Comparison of ENCODE assay signal across 21 cellular contexts in genomic region chr9:33419904-33420303, GRCh38. TPM values are rescaled to one million over a fixed set of nuclear protein-coding genes. Genes with fewer than 3 reads are reported as not detected.
"Had no signal": no experiment of that assay in that cellular context is flagged by ENCODE, and none has a peak within 500 bp of the region (broad histone marks: within the 10 kb centered on the region; RNA-seq: fewer than 3 reads in every experiment).

No MANE protein-coding gene starts in this region.

- H3K4me3 ChIP-seq: heart right ventricle, spleen, tibial artery had no signal

- ATAC-seq: heart right ventricle, left cardiac atrium had no signal

- H3K9me3 Mint-ChIP-seq: activated naive CD4-positive, alpha-beta T cell treated with anti-CD3 and anti-CD28 coated beads for 36 hours; activated naive CD8-positive, alpha-beta T cell treated with anti-CD3 and anti-CD28 coated beads, Interleukin-2, amount 10 ng/mL, durations not matched to agents 7 days and 5 days had no signal

- H3K4me3 Mint-ChIP-seq: activated naive CD4-positive, alpha-beta T cell treated with anti-CD3 and anti-CD28 coated beads for 36 hours; activated naive CD8-positive, alpha-beta T cell treated with anti-CD3 and anti-CD28 coated beads, Interleukin-2, amount 10 ng/mL, durations not matched to agents 7 days and 5 days; endodermal cell had no signal

- H3K36me3 Mint-ChIP-seq: activated naive CD8-positive, alpha-beta T cell treated with anti-CD3 and anti-CD28 coated beads, Interleukin-2, amount 10 ng/mL, durations not matched to agents 7 days and 5 days had no signal

- H3K27ac Mint-ChIP-seq: activated naive CD4-positive, alpha-beta T cell treated with anti-CD3 and anti-CD28 coated beads for 36 hours; activated naive CD8-positive, alpha-beta T cell treated with anti-CD3 and anti-CD28 coated beads, Interleukin-2, amount 10 ng/mL, durations not matched to agents 7 days and 5 days; endodermal cell had no signal

- H3K36me3 ChIP-seq: heart right ventricle, spleen, tibial artery had no signal

- H3K9me3 ChIP-seq: heart right ventricle, spleen, tibial artery had no signal

- H3K27ac ChIP-seq: epithelial cell of prostate, heart right ventricle, spleen, tibial artery had no signal

- H3K27me3 ChIP-seq: heart right ventricle, spleen had no signal

- DNase-seq: activated CD4-positive, alpha-beta T cell treated with anti-CD3 and anti-CD28 coated beads, Interleukin-2, amount 50 U/mL, for 48 hours; activated naive CD4-positive, alpha-beta T cell treated with anti-CD3 and anti-CD28 coated beads for 36 hours; activated naive CD8-positive, alpha-beta T cell treated with anti-CD3 and anti-CD28 coated beads, Interleukin-2, amount 10 ng/mL, durations not matched to agents 7 days and 5 days; activated T-cell treated with anti-CD3 and anti-CD28 coated beads, Interleukin-2, amount 50 U/mL, for 48 hours; amygdala; cortex of kidney; endodermal cell; foreskin fibroblast; heart right ventricle; islet precursor cell; left cardiac atrium; mesenchymal stem cell; occipital lobe; retina; spleen; stimulated activated CD4-positive, alpha-beta T cell treated with anti-CD3 and anti-CD28 coated beads, Interleukin-4, amount 100 ng/mL, for 1 hour; stimulated activated naive CD4-positive, alpha-beta T cell; T-helper 9 cell; tibial artery had no signal

RNA-seq across cellular contexts. Expression of gene AQP7, which starts 17.5 kb away (rescaled TPM):
- total RNA-seq: activated naive CD4-positive, alpha-beta T cell treated with anti-CD3 and anti-CD28 coated beads for 36 hours; activated naive CD8-positive, alpha-beta T cell treated with anti-CD3 and anti-CD28 coated beads, Interleukin-2, amount 10 ng/mL, durations not matched to agents 7 days and 5 days; occipital lobe had no signal
- polyA plus RNA-seq: neural cell had no signal

RNA-seq across cellular contexts. Expression of gene AQP3, which starts 27.5 kb away (rescaled TPM):
- total RNA-seq: occipital lobe had no signal
- polyA plus RNA-seq: neural cell had no signal
